Comparison of ENCODE assay signal across 8 cellular contexts in genomic region chr20:53547664-53548239, GRCh38. TPM values are rescaled to one million over a fixed set of nuclear protein-coding genes. Genes with fewer than 3 reads are reported as not detected.
DNase-seq lines count a peak whose midpoint lies in the region; ATAC-seq lines count a peak whose summit lies in the region.

No MANE protein-coding gene starts in this region.

- peak; percentile 63 for DNase-seq in DMS153 (lab: John Stamatoyannopoulos, UW)
- DNase-seq in HK-2 (ENCODE audit: unreplicated experiment): peak; percentile 21
- peak; percentile 38 for DNase-seq in NCI-H748 (lab: John Stamatoyannopoulos, UW; ENCODE audit: unreplicated experiment)
- peak; percentile 24 for DNase-seq in activated T-helper 1 cell treated with anti-CD3 and anti-CD28 coated beads, Interleukin-12 subunit alpha, Interleukin-12 subunit beta, Interleukin-2, Interleukin-4 antibody, amounts not matched to agents 30 ng/mL and 10 ng/mL and 1 ng/mL, durations not matched to agents 14 hours and 24 hours and 36 hours (ENCODE audit: low spot score)
- DNase-seq in globus pallidus (ENCODE audit: low spot score): peak; percentile 51
- peak; percentile 42 to 88 for DNase-seq in trophoblast cell

- no peak overlapping the region for H3K27ac ChIP-seq in trophoblast cell (ENCODE audit: low read depth, low read length)

- H2BK5ac ChIP-seq in trophoblast cell (ENCODE audit: low read depth, low read length, poor library complexity): no peak overlapping the region

- H3K18ac ChIP-seq in trophoblast cell (ENCODE audit: low read length): no peak overlapping the region

- H3K4me1 Mint-ChIP-seq in activated T-helper 1 cell treated with anti-CD3 and anti-CD28 coated beads, Interleukin-12 subunit alpha, Interleukin-12 subunit beta, Interleukin-2, Interleukin-4 antibody, amounts not matched to agents 30 ng/mL and 10 ng/mL and 1 ng/mL, durations not matched to agents 14 hours and 24 hours and 36 hours (ENCODE audit: low read depth): no peaks in the 10 kb centered on the region

- no peaks in the 10 kb centered on the region for H3K9me3 ChIP-seq in trophoblast cell (ENCODE audit: insufficient read depth, low read depth, low read length)

- ATAC-seq in HG03039 (IDR thresholded peaks at IDR 0.05; ENCODE audit: unreplicated experiment) (no peak), GM18870 (IDR thresholded peaks at IDR 0.05; ENCODE audit: unreplicated experiment) (no peak)

- H3K27me3 Mint-ChIP-seq in activated T-helper 1 cell treated with anti-CD3 and anti-CD28 coated beads, Interleukin-12 subunit alpha, Interleukin-12 subunit beta, Interleukin-2, Interleukin-4 antibody, amounts not matched to agents 30 ng/mL and 10 ng/mL and 1 ng/mL, durations not matched to agents 14 hours and 24 hours and 36 hours (ENCODE audit: insufficient read depth): no peaks in the 10 kb centered on the region

- H3K79me1 ChIP-seq in trophoblast cell (ENCODE audit: low read length): no peaks in the 10 kb centered on the region

- H3K4me3 Mint-ChIP-seq in activated T-helper 1 cell treated with anti-CD3 and anti-CD28 coated beads, Interleukin-12 subunit alpha, Interleukin-12 subunit beta, Interleukin-2, Interleukin-4 antibody, amounts not matched to agents 30 ng/mL and 10 ng/mL and 1 ng/mL, durations not matched to agents 14 hours and 24 hours and 36 hours: no peak overlapping the region

- peaks cover 0 to 5% of the 10 kb centered on the region in 2 experiments for H3K4me1 ChIP-seq in trophoblast cell (ENCODE audit: control insufficient read depth in 1 of 2, insufficient read depth in 2 of 2, low read length in 2 of 2)

- no peak overlapping the region for H2BK12ac ChIP-seq in trophoblast cell (ENCODE audit: low read length)

- no peak overlapping the region for H3K9ac ChIP-seq in trophoblast cell (ENCODE audit: low read length)

- H3K23ac ChIP-seq in trophoblast cell (ENCODE audit: low read length): no peak overlapping the region

- H3K14ac ChIP-seq in trophoblast cell (ENCODE audit: low read length): no peak overlapping the region

- no peaks in the 10 kb centered on the region for H3K36me3 ChIP-seq in trophoblast cell (ENCODE audit: control insufficient read depth in 1 of 2, insufficient read depth in 2 of 2, low read length in 2 of 2)

- no peak overlapping the region for H3K4ac ChIP-seq in trophoblast cell (ENCODE audit: low read depth, low read length)

- H2AK5ac ChIP-seq in trophoblast cell (ENCODE audit: low read length): no peak overlapping the region

- no peaks in the 10 kb centered on the region for H3K79me2 ChIP-seq in trophoblast cell (ENCODE audit: control insufficient read depth, insufficient read depth, low read length, poor library complexity)

- no peak overlapping the region for H3K4me3 ChIP-seq in trophoblast cell (ENCODE audit: low read depth, low read length)

- no peak overlapping the region for H2AFZ ChIP-seq in trophoblast cell (ENCODE audit: insufficient read depth, low read length, poor library complexity)

- no peaks in the 10 kb centered on the region for H3K9me3 Mint-ChIP-seq in activated T-helper 1 cell treated with anti-CD3 and anti-CD28 coated beads, Interleukin-12 subunit alpha, Interleukin-12 subunit beta, Interleukin-2, Interleukin-4 antibody, amounts not matched to agents 30 ng/mL and 10 ng/mL and 1 ng/mL, durations not matched to agents 14 hours and 24 hours and 36 hours

- no peak overlapping the region for H2BK120ac ChIP-seq in trophoblast cell (ENCODE audit: insufficient read depth, low read length, poor library complexity)

- H3K27me3 ChIP-seq in trophoblast cell (ENCODE audit: insufficient read depth, low read length): no peaks in the 10 kb centered on the region

- no peak overlapping the region for H3K27ac Mint-ChIP-seq in activated T-helper 1 cell treated with anti-CD3 and anti-CD28 coated beads, Interleukin-12 subunit alpha, Interleukin-12 subunit beta, Interleukin-2, Interleukin-4 antibody, amounts not matched to agents 30 ng/mL and 10 ng/mL and 1 ng/mL, durations not matched to agents 14 hours and 24 hours and 36 hours

- WGBS in trophoblast cell (ENCODE audit: extremely low coverage, insufficient coverage, insufficient read length): no CpG with 5 or more reads among the region's 7 CpGs

- H3K4me2 ChIP-seq in trophoblast cell (ENCODE audit: low read length): no peak overlapping the region

- H4K12ac ChIP-seq in trophoblast cell (ENCODE audit: low read depth, low read length): no peak overlapping the region

- no peaks in the 10 kb centered on the region for H3K36me3 Mint-ChIP-seq in activated T-helper 1 cell treated with anti-CD3 and anti-CD28 coated beads, Interleukin-12 subunit alpha, Interleukin-12 subunit beta, Interleukin-2, Interleukin-4 antibody, amounts not matched to agents 30 ng/mL and 10 ng/mL and 1 ng/mL, durations not matched to agents 14 hours and 24 hours and 36 hours (ENCODE audit: low read depth)

- intact Hi-C loops in activated T-helper 1 cell treated with anti-CD3 and anti-CD28 coated beads, Interleukin-12 subunit alpha, Interleukin-12 subunit beta, Interleukin-2, Interleukin-4 antibody, amounts not matched to agents 30 ng/mL and 10 ng/mL and 1 ng/mL, durations not matched to agents 14 hours and 24 hours and 36 hours (cut with micrococcal nuclease): loop anchor here (1.0 to 10.0 kb wide), 4 partner anchors 134 to 1305 kb away; no protein-coding TSS in a partner anchor

- no peak overlapping the region for H4K8ac ChIP-seq in trophoblast cell (ENCODE audit: low read depth, low read length)

- no peak overlapping the region for H4K91ac ChIP-seq in trophoblast cell (ENCODE audit: low read depth, low read length)

RNA-seq across cellular contexts. Expression of gene ZNF217, which starts 45.9 kb away (rescaled TPM):
- 57.5 and 64.5 TPM in 2 replicates for total RNA-seq in activated T-helper 1 cell treated with anti-CD3 and anti-CD28 coated beads, Interleukin-12 subunit alpha, Interleukin-12 subunit beta, Interleukin-2, Interleukin-4 antibody, amounts not matched to agents 30 ng/mL and 10 ng/mL and 1 ng/mL, durations not matched to agents 14 hours and 24 hours and 36 hours
- polyA plus RNA-seq in trophoblast cell (2013): 45.3 and 46.1 TPM in 2 replicates
